1 cellular context compared by ENCODE assay signal in the genomic region with DNA sequence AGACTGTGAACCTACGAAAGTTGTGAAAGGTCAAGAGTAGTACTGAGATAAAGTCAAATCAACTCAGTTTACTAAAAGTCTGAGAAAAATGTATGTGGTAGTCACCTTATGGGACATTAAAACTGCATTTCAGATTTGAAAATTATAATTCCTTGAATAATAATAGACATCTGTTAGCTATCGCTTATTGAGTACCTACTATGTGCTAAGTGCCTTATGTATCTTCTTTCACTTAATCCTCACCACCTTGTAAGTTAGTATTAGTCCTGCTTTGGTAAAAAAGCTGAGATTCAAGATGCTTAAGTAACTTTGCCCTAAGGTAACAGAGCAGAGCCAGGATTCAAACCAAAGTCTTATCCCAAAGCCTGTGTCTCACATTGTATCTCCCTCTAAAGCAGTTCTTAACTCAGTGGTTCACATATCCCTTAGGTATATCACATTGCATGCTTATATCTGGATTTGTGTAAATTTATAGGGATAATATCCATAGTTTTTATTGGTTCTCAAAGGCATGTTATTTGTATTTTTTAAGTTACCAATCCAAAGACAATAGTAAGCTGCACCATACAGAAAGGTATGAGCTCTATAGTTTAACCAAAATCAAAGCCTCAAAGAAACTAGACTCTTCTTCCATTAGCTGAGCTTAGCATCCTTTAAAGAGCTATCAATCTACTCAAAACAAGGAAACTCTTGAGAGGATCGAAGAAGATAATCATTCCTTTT.
TF ChIP-seq lines count a peak whose summit lies in the region.

No MANE protein-coding gene starts in this region.

TF ChIP-seq in GM23338, 12 proteins besides CTCF, POLR2A, EP300 and RAD21 (continued from another document):
- TF ChIP-seq, protein P1, sequence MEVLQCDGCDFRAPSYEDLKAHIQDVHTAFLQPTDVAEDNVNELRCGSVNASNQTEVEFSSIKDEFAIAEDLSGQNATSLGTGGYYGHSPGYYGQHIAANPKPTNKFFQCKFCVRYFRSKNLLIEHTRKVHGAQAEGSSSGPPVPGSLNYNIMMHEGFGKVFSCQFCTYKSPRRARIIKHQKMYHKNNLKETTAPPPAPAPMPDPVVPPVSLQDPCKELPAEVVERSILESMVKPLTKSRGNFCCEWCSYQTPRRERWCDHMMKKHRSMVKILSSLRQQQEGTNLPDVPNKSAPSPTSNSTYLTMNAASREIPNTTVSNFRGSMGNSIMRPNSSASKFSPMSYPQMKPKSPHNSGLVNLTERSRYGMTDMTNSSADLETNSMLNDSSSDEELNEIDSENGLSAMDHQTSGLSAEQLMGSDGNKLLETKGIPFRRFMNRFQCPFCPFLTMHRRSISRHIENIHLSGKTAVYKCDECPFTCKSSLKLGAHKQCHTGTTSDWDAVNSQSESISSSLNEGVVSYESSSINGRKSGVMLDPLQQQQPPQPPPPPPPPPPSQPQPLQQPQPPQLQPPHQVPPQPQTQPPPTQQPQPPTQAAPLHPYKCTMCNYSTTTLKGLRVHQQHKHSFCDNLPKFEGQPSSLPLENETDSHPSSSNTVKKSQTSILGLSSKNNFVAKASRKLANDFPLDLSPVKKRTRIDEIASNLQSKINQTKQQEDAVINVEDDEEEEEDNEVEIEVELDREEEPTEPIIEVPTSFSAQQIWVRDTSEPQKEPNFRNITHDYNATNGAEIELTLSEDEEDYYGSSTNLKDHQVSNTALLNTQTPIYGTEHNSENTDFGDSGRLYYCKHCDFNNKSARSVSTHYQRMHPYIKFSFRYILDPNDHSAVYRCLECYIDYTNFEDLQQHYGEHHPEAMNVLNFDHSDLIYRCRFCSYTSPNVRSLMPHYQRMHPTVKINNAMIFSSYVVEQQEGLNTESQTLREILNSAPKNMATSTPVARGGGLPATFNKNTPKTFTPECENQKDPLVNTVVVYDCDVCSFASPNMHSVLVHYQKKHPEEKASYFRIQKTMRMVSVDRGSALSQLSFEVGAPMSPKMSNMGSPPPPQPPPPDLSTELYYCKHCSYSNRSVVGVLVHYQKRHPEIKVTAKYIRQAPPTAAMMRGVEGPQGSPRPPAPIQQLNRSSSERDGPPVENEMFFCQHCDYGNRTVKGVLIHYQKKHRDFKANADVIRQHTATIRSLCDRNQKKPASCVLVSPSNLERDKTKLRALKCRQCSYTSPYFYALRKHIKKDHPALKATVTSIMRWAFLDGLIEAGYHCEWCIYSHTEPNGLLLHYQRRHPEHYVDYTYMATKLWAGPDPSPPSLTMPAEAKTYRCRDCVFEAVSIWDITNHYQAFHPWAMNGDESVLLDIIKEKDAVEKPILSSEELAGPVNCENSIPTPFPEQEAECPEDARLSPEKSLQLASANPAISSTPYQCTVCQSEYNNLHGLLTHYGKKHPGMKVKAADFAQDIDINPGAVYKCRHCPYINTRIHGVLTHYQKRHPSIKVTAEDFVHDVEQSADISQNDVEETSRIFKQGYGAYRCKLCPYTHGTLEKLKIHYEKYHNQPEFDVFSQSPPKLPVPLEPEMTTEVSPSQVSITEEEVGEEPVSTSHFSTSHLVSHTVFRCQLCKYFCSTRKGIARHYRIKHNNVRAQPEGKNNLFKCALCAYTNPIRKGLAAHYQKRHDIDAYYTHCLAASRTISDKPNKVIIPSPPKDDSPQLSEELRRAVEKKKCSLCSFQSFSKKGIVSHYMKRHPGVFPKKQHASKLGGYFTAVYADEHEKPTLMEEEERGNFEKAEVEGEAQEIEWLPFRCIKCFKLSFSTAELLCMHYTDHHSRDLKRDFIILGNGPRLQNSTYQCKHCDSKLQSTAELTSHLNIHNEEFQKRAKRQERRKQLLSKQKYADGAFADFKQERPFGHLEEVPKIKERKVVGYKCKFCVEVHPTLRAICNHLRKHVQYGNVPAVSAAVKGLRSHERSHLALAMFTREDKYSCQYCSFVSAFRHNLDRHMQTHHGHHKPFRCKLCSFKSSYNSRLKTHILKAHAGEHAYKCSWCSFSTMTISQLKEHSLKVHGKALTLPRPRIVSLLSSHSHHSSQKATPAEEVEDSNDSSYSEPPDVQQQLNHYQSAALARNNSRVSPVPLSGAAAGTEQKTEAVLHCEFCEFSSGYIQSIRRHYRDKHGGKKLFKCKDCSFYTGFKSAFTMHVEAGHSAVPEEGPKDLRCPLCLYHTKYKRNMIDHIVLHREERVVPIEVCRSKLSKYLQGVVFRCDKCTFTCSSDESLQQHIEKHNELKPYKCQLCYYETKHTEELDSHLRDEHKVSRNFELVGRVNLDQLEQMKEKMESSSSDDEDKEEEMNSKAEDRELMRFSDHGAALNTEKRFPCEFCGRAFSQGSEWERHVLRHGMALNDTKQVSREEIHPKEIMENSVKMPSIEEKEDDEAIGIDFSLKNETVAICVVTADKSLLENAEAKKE (CRISPR knock-in tag; IDR thresholded peaks at IDR 0.05): no peak
- TF ChIP-seq CREB1 (CRISPR knock-in tag; IDR thresholded peaks at IDR 0.05; ENCODE audit: low read depth) (no peak), EZH2phosphoT487 (IDR thresholded peaks at IDR 0.05; ENCODE audit: unreplicated experiment) (no peak), ZNF114 (CRISPR knock-in tag; IDR thresholded peaks at IDR 0.05) (no peak), POLR2AphosphoS5 (IDR thresholded peaks at IDR 0.05; ENCODE audit: low read depth) (no peak), JUNB (IDR thresholded peaks at IDR 0.05; ENCODE audit: unreplicated experiment) (no peak), STAT1 (IDR thresholded peaks at IDR 0.05; ENCODE audit: unreplicated experiment) (no peak)
